ENCODE assay signal across 1 cellular context in the genomic region with DNA sequence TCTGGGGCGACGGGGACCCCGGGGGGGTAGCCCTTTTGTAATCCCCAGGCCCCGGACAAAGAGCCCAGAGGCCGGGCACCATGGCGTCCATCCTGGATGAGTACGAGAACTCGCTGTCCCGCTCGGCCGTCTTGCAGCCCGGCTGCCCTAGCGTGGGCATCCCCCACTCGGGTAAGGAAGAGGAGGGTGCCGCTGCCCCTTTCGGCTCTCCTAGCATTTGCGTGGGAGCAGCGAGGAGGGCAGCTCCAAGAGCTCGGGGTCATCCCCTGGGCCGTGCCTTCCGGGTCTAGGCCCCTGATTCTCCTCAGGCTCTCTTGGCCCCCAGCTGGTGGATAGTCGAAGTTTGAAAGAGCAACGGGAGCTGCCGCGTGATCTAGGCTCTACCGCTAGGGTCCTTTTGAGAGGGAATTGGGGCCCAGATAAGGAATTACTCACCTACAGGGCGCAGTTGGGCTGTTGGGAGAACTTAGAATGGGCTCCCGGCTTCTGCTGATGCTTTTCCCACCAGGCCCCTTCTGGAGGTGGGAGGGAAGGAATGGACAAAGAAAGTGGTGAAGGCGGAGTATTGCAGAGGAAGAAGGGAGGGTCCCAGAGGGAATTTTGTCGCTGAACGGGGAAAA.
A peak's percentile ranks its signal among the peaks of the same experiment; 100 is the strongest.
TF ChIP-seq lines count a peak whose summit lies in the region.

No MANE protein-coding gene starts in this region.

TF ChIP-seq in HepG2, 621 proteins besides CTCF, POLR2A, EP300 and RAD21 (continues in another document):
- peak; percentile 42 for TF ChIP-seq AGO2 (optimal IDR thresholded peaks at IDR 0.05; ENCODE audit: low read depth, low read length)
- peak; percentile 51 for TF ChIP-seq ELF1 (CRISPR knock-in tag; IDR thresholded peaks at IDR 0.05)
- no peak for TF ChIP-seq SP1 (IDR thresholded peaks at IDR 0.05)
- TF ChIP-seq SP1 (CRISPR knock-in tag; IDR thresholded peaks at IDR 0.05) = peak; percentile 8; the same call in 1 of the 2 replicates
- TF ChIP-seq, protein P1, sequence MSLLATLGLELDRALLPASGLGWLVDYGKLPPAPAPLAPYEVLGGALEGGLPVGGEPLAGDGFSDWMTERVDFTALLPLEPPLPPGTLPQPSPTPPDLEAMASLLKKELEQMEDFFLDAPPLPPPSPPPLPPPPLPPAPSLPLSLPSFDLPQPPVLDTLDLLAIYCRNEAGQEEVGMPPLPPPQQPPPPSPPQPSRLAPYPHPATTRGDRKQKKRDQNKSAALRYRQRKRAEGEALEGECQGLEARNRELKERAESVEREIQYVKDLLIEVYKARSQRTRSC (CRISPR knock-in tag; IDR thresholded peaks at IDR 0.05; ENCODE audit: low read depth) = no peak
- TF ChIP-seq MAZ (IDR thresholded peaks at IDR 0.05; ENCODE audit: borderline replicate concordance, low read depth, low read length) = peak; percentile 53
- no peak for TF ChIP-seq MAZ (CRISPR knock-in tag; IDR thresholded peaks at IDR 0.05; ENCODE audit: low read depth)
- TF ChIP-seq PHF8 (CRISPR knock-in tag; IDR thresholded peaks at IDR 0.05) = peak; percentile 74; the same call in 1 of the 2 replicates
- TF ChIP-seq, protein P2, sequence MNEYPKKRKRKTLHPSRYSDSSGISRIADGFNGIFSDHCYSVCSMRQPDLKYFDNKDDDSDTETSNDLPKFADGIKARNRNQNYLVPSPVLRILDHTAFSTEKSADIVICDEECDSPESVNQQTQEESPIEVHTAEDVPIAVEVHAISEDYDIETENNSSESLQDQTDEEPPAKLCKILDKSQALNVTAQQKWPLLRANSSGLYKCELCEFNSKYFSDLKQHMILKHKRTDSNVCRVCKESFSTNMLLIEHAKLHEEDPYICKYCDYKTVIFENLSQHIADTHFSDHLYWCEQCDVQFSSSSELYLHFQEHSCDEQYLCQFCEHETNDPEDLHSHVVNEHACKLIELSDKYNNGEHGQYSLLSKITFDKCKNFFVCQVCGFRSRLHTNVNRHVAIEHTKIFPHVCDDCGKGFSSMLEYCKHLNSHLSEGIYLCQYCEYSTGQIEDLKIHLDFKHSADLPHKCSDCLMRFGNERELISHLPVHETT (CRISPR knock-in tag; conservative IDR thresholded peaks at IDR 0.05) = peak; percentile 41; the same call in 1 of the 2 replicates
- TF ChIP-seq, protein P3, sequence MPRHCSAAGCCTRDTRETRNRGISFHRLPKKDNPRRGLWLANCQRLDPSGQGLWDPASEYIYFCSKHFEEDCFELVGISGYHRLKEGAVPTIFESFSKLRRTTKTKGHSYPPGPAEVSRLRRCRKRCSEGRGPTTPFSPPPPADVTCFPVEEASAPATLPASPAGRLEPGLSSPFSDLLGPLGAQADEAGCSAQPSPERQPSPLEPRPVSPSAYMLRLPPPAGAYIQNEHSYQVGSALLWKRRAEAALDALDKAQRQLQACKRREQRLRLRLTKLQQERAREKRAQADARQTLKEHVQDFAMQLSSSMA (CRISPR knock-in tag; IDR thresholded peaks at IDR 0.05) = peak; percentile 7; the same call in 1 of the 2 replicates
- peak; percentile 51; the same call in 1 of the 2 replicates for TF ChIP-seq ZNF75D (CRISPR knock-in tag; IDR thresholded peaks at IDR 0.05; ENCODE audit: borderline replicate concordance)
- no peak for TF ChIP-seq ZSCAN12 (CRISPR knock-in tag; IDR thresholded peaks at IDR 0.05)
- no peak for TF ChIP-seq CBFB (CRISPR knock-in tag; IDR thresholded peaks at IDR 0.05)
- TF ChIP-seq SRF (IDR thresholded peaks at IDR 0.05; ENCODE audit: low read depth, low read length) = 0 out of 2 replicates have a peak, but pooled peaks have one; percentile 17
- TF ChIP-seq, protein P4, sequence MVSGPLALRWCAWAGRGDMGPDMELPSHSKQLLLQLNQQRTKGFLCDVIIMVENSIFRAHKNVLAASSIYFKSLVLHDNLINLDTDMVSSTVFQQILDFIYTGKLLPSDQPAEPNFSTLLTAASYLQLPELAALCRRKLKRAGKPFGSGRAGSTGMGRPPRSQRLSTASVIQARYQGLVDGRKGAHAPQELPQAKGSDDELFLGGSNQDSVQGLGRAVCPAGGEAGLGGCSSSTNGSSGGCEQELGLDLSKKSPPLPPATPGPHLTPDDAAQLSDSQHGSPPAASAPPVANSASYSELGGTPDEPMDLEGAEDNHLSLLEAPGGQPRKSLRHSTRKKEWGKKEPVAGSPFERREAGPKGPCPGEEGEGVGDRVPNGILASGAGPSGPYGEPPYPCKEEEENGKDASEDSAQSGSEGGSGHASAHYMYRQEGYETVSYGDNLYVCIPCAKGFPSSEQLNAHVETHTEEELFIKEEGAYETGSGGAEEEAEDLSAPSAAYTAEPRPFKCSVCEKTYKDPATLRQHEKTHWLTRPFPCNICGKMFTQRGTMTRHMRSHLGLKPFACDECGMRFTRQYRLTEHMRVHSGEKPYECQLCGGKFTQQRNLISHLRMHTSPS (CRISPR knock-in tag; IDR thresholded peaks at IDR 0.05; ENCODE audit: low read depth) = no peak
- TF ChIP-seq ZNF605 (CRISPR knock-in tag; IDR thresholded peaks at IDR 0.05) = peak; percentile 55
- TF ChIP-seq STAT5B (CRISPR knock-in tag; IDR thresholded peaks at IDR 0.05) = no peak
- TF ChIP-seq, protein P5, sequence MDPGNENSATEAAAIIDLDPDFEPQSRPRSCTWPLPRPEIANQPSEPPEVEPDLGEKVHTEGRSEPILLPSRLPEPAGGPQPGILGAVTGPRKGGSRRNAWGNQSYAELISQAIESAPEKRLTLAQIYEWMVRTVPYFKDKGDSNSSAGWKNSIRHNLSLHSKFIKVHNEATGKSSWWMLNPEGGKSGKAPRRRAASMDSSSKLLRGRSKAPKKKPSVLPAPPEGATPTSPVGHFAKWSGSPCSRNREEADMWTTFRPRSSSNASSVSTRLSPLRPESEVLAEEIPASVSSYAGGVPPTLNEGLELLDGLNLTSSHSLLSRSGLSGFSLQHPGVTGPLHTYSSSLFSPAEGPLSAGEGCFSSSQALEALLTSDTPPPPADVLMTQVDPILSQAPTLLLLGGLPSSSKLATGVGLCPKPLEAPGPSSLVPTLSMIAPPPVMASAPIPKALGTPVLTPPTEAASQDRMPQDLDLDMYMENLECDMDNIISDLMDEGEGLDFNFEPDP (CRISPR knock-in tag; conservative IDR thresholded peaks at IDR 0.05) = no peak
- no peak for TF ChIP-seq ZMYM2 (CRISPR knock-in tag; IDR thresholded peaks at IDR 0.05)
- no peak for TF ChIP-seq JUN (CRISPR knock-in tag; IDR thresholded peaks at IDR 0.05)
- no peak for TF ChIP-seq CEBPG (CRISPR knock-in tag; IDR thresholded peaks at IDR 0.05)
- 0 out of 2 replicates have a peak, but pooled peaks have one; percentile 8 for TF ChIP-seq RXRB (CRISPR knock-in tag; IDR thresholded peaks at IDR 0.05; ENCODE audit: borderline replicate concordance)
- no peak for TF ChIP-seq ZNF230 (CRISPR knock-in tag; IDR thresholded peaks at IDR 0.05)
- 0 out of 2 replicates have a peak, but pooled peaks have one; percentile 8 for TF ChIP-seq PHF21A (CRISPR knock-in tag; IDR thresholded peaks at IDR 0.05)
- TF ChIP-seq, protein P6, sequence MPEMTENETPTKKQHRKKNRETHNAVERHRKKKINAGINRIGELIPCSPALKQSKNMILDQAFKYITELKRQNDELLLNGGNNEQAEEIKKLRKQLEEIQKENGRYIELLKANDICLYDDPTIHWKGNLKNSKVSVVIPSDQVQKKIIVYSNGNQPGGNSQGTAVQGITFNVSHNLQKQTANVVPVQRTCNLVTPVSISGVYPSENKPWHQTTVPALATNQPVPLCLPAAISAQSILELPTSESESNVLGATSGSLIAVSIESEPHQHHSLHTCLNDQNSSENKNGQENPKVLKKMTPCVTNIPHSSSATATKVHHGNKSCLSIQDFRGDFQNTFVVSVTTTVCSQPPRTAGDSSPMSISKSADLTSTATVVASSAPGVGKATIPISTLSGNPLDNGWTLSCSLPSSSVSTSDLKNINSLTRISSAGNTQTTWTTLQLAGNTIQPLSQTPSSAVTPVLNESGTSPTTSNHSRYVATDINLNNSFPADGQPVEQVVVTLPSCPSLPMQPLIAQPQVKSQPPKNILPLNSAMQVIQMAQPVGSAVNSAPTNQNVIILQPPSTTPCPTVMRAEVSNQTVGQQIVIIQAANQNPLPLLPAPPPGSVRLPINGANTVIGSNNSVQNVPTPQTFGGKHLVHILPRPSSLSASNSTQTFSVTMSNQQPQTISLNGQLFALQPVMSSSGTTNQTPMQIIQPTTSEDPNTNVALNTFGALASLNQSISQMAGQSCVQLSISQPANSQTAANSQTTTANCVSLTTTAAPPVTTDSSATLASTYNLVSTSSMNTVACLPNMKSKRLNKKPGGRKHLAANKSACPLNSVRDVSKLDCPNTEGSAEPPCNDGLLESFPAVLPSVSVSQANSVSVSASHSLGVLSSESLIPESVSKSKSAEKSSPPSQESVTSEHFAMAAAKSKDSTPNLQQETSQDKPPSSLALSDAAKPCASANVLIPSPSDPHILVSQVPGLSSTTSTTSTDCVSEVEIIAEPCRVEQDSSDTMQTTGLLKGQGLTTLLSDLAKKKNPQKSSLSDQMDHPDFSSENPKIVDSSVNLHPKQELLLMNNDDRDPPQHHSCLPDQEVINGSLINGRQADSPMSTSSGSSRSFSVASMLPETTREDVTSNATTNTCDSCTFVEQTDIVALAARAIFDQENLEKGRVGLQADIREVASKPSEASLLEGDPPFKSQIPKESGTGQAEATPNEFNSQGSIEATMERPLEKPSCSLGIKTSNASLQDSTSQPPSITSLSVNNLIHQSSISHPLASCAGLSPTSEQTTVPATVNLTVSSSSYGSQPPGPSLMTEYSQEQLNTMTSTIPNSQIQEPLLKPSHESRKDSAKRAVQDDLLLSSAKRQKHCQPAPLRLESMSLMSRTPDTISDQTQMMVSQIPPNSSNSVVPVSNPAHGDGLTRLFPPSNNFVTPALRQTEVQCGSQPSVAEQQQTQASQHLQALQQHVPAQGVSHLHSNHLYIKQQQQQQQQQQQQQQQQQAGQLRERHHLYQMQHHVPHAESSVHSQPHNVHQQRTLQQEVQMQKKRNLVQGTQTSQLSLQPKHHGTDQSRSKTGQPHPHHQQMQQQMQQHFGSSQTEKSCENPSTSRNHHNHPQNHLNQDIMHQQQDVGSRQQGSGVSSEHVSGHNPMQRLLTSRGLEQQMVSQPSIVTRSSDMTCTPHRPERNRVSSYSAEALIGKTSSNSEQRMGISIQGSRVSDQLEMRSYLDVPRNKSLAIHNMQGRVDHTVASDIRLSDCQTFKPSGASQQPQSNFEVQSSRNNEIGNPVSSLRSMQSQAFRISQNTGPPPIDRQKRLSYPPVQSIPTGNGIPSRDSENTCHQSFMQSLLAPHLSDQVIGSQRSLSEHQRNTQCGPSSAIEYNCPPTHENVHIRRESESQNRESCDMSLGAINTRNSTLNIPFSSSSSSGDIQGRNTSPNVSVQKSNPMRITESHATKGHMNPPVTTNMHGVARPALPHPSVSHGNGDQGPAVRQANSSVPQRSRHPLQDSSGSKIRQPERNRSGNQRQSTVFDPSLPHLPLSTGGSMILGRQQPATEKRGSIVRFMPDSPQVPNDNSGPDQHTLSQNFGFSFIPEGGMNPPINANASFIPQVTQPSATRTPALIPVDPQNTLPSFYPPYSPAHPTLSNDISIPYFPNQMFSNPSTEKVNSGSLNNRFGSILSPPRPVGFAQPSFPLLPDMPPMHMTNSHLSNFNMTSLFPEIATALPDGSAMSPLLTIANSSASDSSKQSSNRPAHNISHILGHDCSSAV (CRISPR knock-in tag; IDR thresholded peaks at IDR 0.05; ENCODE audit: borderline replicate concordance) = no peak
- no peak for TF ChIP-seq ZNF672 (CRISPR knock-in tag; IDR thresholded peaks at IDR 0.05)
- TF ChIP-seq NFE2L1 (CRISPR knock-in tag; IDR thresholded peaks at IDR 0.05; ENCODE audit: borderline replicate concordance) = no peak
- TF ChIP-seq, protein P7, sequence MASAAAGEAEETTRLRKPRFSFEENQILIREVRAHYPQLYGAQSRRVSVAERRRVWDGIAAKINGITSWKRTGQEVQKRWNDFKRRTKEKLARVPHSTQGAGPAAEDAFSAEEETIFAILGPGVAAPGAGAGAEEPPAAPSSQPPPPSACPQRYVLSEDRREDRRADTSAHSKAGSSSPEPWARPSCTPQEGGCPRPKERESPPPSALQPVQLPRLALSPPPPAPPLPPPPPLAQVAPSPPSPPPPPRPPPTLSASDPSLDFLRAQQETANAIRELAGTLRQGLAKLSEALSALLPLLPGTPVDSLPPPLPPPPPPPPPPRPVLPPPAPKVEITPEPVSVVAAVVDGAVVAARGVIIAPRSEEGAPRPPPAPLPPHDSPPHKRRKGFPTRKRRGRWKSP (CRISPR knock-in tag; IDR thresholded peaks at IDR 0.05) = no peak
- TF ChIP-seq, protein P8, sequence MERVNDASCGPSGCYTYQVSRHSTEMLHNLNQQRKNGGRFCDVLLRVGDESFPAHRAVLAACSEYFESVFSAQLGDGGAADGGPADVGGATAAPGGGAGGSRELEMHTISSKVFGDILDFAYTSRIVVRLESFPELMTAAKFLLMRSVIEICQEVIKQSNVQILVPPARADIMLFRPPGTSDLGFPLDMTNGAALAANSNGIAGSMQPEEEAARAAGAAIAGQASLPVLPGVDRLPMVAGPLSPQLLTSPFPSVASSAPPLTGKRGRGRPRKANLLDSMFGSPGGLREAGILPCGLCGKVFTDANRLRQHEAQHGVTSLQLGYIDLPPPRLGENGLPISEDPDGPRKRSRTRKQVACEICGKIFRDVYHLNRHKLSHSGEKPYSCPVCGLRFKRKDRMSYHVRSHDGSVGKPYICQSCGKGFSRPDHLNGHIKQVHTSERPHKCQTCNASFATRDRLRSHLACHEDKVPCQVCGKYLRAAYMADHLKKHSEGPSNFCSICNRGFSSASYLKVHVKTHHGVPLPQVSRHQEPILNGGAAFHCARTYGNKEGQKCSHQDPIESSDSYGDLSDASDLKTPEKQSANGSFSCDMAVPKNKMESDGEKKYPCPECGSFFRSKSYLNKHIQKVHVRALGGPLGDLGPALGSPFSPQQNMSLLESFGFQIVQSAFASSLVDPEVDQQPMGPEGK (CRISPR knock-in tag; IDR thresholded peaks at IDR 0.05) = peak; percentile 52; the same call in 1 of the 2 replicates
- TF ChIP-seq ZNF468 (CRISPR knock-in tag; IDR thresholded peaks at IDR 0.05) = no peak
- TF ChIP-seq MXI1 (IDR thresholded peaks at IDR 0.05; ENCODE audit: borderline replicate concordance, low read depth, low read length) = no peak; the same call in 2 of the 3 replicates
- TF ChIP-seq, protein P9, sequence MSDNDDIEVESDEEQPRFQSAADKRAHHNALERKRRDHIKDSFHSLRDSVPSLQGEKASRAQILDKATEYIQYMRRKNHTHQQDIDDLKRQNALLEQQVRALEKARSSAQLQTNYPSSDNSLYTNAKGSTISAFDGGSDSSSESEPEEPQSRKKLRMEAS (IDR thresholded peaks at IDR 0.05) = peak; percentile 69
- TF ChIP-seq SALL2 (CRISPR knock-in tag; IDR thresholded peaks at IDR 0.05) = no peak
- TF ChIP-seq ZNF678 (CRISPR knock-in tag; IDR thresholded peaks at IDR 0.05) = 0 out of 2 replicates have a peak, but pooled peaks have one; percentile 15
- 0 out of 2 replicates have a peak, but pooled peaks have one; percentile 14 for TF ChIP-seq FOXO1 (CRISPR knock-in tag; IDR thresholded peaks at IDR 0.05)
- peak; percentile 75; the same call in 1 of the 2 replicates for TF ChIP-seq KDM5A (IDR thresholded peaks at IDR 0.05; ENCODE audit: borderline replicate concordance, low read length)
- TF ChIP-seq MAFF (IDR thresholded peaks at IDR 0.05; ENCODE audit: low read depth, low read length) = no peak
- TF ChIP-seq ZNF430 (CRISPR knock-in tag; IDR thresholded peaks at IDR 0.05) = 0 out of 2 replicates have a peak, but pooled peaks have one; percentile 43
- TF ChIP-seq NR2F6 (IDR thresholded peaks at IDR 0.05) = peak; percentile 14; the same call in 1 of the 2 replicates
- TF ChIP-seq NR2F6 (CRISPR knock-in tag; IDR thresholded peaks at IDR 0.05) = no peak
- TF ChIP-seq, protein P10, sequence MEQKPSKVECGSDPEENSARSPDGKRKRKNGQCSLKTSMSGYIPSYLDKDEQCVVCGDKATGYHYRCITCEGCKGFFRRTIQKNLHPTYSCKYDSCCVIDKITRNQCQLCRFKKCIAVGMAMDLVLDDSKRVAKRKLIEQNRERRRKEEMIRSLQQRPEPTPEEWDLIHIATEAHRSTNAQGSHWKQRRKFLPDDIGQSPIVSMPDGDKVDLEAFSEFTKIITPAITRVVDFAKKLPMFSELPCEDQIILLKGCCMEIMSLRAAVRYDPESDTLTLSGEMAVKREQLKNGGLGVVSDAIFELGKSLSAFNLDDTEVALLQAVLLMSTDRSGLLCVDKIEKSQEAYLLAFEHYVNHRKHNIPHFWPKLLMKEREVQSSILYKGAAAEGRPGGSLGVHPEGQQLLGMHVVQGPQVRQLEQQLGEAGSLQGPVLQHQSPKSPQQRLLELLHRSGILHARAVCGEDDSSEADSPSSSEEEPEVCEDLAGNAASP (CRISPR knock-in tag; IDR thresholded peaks at IDR 0.05; ENCODE audit: borderline replicate concordance) = no peak
